16 cellular contexts compared by ENCODE assay signal in genomic region chr3:124927454-124928079, GRCh38. TPM values are rescaled to one million over a fixed set of nuclear protein-coding genes. Genes with fewer than 3 reads are reported as not detected.
DNase-seq lines count a peak whose midpoint lies in the region; ATAC-seq and TF ChIP-seq lines count a peak whose summit lies in the region.
"Had no signal": no experiment of that assay in that cellular context is flagged by ENCODE, and none has a peak within 500 bp of the region (broad histone marks: within the 10 kb centered on the region; RNA-seq: fewer than 3 reads in every experiment).

No MANE protein-coding gene starts in this region.

- H3K27me3 ChIP-seq in foreskin keratinocyte = peaks cover 4% of the 10 kb centered on the region
- H3K27me3 ChIP-seq: dorsolateral prefrontal cortex, uterus had no signal

- no peak for TF ChIP-seq CTCF in GM10266 (IDR thresholded peaks at IDR 0.05; ENCODE audit: control insufficient read depth, insufficient read depth, low read depth, missing control alignments)
- TF ChIP-seq CTCF in foreskin keratinocyte (conservative IDR thresholded peaks at IDR 0.05) = no peak

- DNase-seq in GM10266 (ENCODE audit: extremely low spot score) (peak; percentile 22), GM19240 (ENCODE audit: insufficient read length, low spot score) (peak; percentile 16), foreskin keratinocyte (no peak), NCI-H187 (lab: John Stamatoyannopoulos, UW) (no peak), NCI-H1417 treated with DMSO at 0.1 percent for 48 hours (lab: John Stamatoyannopoulos, UW) (no peak), SHP77 treated with DMSO at 0.1 percent for 48 hours (lab: John Stamatoyannopoulos, UW) (no peak)
- DNase-seq: activated CD4-positive, CD25-positive, alpha-beta regulatory T cell treated with anti-CD3 and anti-CD28 coated beads, Interleukin-2, amount 50 U/mL, for 72 hours; activated T-cell treated with anti-CD3 and anti-CD28 coated beads, Interleukin-2, amount 50 U/mL, for 72 hours; dorsolateral prefrontal cortex; foreskin fibroblast; NCI-H2171 treated with DMSO at 0.1 percent for 48 hours; PC-9; uterus had no signal

- no peak overlapping the region for H3K27ac ChIP-seq in foreskin keratinocyte
- H3K27ac ChIP-seq: dorsolateral prefrontal cortex, HL-60, PC-9, uterus had no signal

- no peaks in the 10 kb centered on the region for H3K4me1 ChIP-seq in foreskin keratinocyte
- H3K4me1 ChIP-seq: uterus had no signal

- ATAC-seq in HG02642 (IDR thresholded peaks at IDR 0.05; ENCODE audit: poor library complexity, unreplicated experiment) = peak; percentile 74
- ATAC-seq in HG03460 (IDR thresholded peaks at IDR 0.05; ENCODE audit: unreplicated experiment) = peak; percentile 66
- ATAC-seq in foreskin keratinocyte = no peak
- ATAC-seq: activated T-cell treated with anti-CD3 and anti-CD28 coated beads, Interleukin-2, amount 50 U/mL, for 72 hours had no signal

RNA-seq across cellular contexts. Expression of gene MUC13, which starts 7.0 kb away (rescaled TPM):
- not detected in 2 replicates for total RNA-seq in foreskin keratinocyte
- not detected in 2 replicates for polyA plus RNA-seq in foreskin keratinocyte
- total RNA-seq: activated T-cell treated with anti-CD3 and anti-CD28 coated beads, Interleukin-2, amount 50 U/mL, for 72 hours; PC-9 had no signal

RNA-seq across cellular contexts. Expression of gene ITGB5, which starts 40.4 kb away (rescaled TPM):
- total RNA-seq in foreskin keratinocyte = 82.0 and 91.9 TPM in 2 replicates
- 70.5 and 97.0 TPM in 2 replicates for polyA plus RNA-seq in foreskin keratinocyte

Comparison
In these comparisons a context has a peak if more than half of its experiments do, and no peak if none do; other contexts are left out.
1. DNase-seq: peak in GM10266 (single experiment) and GM19240 (single experiment); none in foreskin keratinocyte (0 of 2), NCI-H187 (0 of 2), NCI-H1417 treated with DMSO at 0.1 percent for 48 hours (single experiment) and SHP77 treated with DMSO at 0.1 percent for 48 hours (single experiment).